ENCODE assay signal across 2 cellular contexts in genomic region chr6:150392452-150393220, GRCh38.
TF ChIP-seq lines count a peak whose summit lies in the region.

No MANE protein-coding gene starts in this region.

TF ChIP-seq in K562, 482 proteins besides CTCF, POLR2A, EP300 and RAD21:
- TF ChIP-seq E2F6 (IDR thresholded peaks at IDR 0.05; ENCODE audit: borderline replicate concordance in 1 of 2, extremely low read depth in 1 of 2, insufficient read depth in 1 of 2, insufficient read length in 1 of 2, low read depth in 1 of 2, low read length in 1 of 2, poor library complexity in 1 of 2, severe bottlenecking in 1 of 2) (peak in 1 of 2 experiments; percentile 50), ZNF717 (CRISPR knock-in tag; IDR thresholded peaks at IDR 0.05) (no peak), PTTG1 (tag; IDR thresholded peaks at IDR 0.05; ENCODE audit: low read depth) (no peak), ZNF639 (CRISPR knock-in tag; conservative IDR thresholded peaks at IDR 0.05 in 1 of 2, IDR thresholded peaks at IDR 0.05 in 1 of 2) (no peak), MGA (IDR thresholded peaks at IDR 0.05) (0 out of 2 replicates have a peak, but pooled peaks have one; percentile 21), ELF1 (tag; IDR thresholded peaks at IDR 0.05) (no peak), ZNF121 (CRISPR knock-in tag; conservative IDR thresholded peaks at IDR 0.05) (no peak), TAF9B (IDR thresholded peaks at IDR 0.05; ENCODE audit: partially characterized antibody) (no peak), MIER1 (IDR thresholded peaks at IDR 0.05; ENCODE audit: low read depth) (no peak)

TF ChIP-seq in HepG2, 621 proteins besides CTCF, POLR2A, EP300 and RAD21:
- no peak for TF ChIP-seq SETDB1 (CRISPR knock-in tag; IDR thresholded peaks at IDR 0.05; ENCODE audit: borderline replicate concordance)
- TF ChIP-seq ZNF563 (CRISPR knock-in tag; IDR thresholded peaks at IDR 0.05): no peak
- no peak for TF ChIP-seq DMAP1 (CRISPR knock-in tag; IDR thresholded peaks at IDR 0.05)
- no peak for TF ChIP-seq PRDM10 (CRISPR knock-in tag; IDR thresholded peaks at IDR 0.05; ENCODE audit: low read depth)
- TF ChIP-seq USF2 (IDR thresholded peaks at IDR 0.05; ENCODE audit: low read depth, low read length): no peak
- TF ChIP-seq USF2 (CRISPR knock-in tag; IDR thresholded peaks at IDR 0.05; ENCODE audit: borderline replicate concordance): no peak
- no peak for TF ChIP-seq FOXC1 (CRISPR knock-in tag; IDR thresholded peaks at IDR 0.05; ENCODE audit: borderline replicate concordance)
- no peak for TF ChIP-seq ZNF280B (CRISPR knock-in tag; IDR thresholded peaks at IDR 0.05; ENCODE audit: borderline replicate concordance)
- TF ChIP-seq ATF7 (IDR thresholded peaks at IDR 0.05): no peak
- TF ChIP-seq ATF7 (CRISPR knock-in tag; IDR thresholded peaks at IDR 0.05): no peak
- no peak for TF ChIP-seq CBX2 (IDR thresholded peaks at IDR 0.05; ENCODE audit: low read depth, low read length)
- TF ChIP-seq CBX2 (CRISPR knock-in tag; IDR thresholded peaks at IDR 0.05; ENCODE audit: low read depth): no peak
- no peak for TF ChIP-seq YY1 (IDR thresholded peaks at IDR 0.05; ENCODE audit: insufficient read depth, insufficient replicate concordance, low read depth, low read length)
- no peak for TF ChIP-seq MBNL3 (CRISPR knock-in tag; conservative IDR thresholded peaks at IDR 0.05)
- TF ChIP-seq RERE (CRISPR knock-in tag; IDR thresholded peaks at IDR 0.05; ENCODE audit: low read depth): no peak
